21 cellular contexts compared by ENCODE assay signal in genomic region chr3:17122758-17123157, GRCh38.
"Had no signal": no experiment of that assay in that cellular context is flagged by ENCODE, and none has a peak within 500 bp of the region (broad histone marks: within the 10 kb centered on the region; RNA-seq: fewer than 3 reads in every experiment).

No MANE protein-coding gene starts in this region.

- H3K4me3 ChIP-seq: MG63 had no signal

- ATAC-seq: Panc1, PC-3 had no signal

- DNase-seq: KBM-7; MG63; NCI-H1092; NCI-H1105 treated with DMSO at 0.1 percent for 48 hours; NCI-H1417 treated with DMSO at 0.1 percent for 48 hours; NCI-H146; NCI-H1694 treated with DMSO at 0.1 percent for 48 hours; NCI-H2029; NCI-H2081 treated with DMSO at 0.1 percent for 48 hours; NCI-H2171; NCI-H226; NCI-H446; NCI-H510A; NCI-H524 treated with DMSO at 0.1 percent for 48 hours; NCI-H69; NCI-H774; NK-92 treated with Interleukin-12 subunit alpha and Interleukin-12 subunit beta, amount 100 ng/mL, for 24 hours; PC-3; SHP77; SK-N-SH had no signal
